In the genomic region with DNA sequence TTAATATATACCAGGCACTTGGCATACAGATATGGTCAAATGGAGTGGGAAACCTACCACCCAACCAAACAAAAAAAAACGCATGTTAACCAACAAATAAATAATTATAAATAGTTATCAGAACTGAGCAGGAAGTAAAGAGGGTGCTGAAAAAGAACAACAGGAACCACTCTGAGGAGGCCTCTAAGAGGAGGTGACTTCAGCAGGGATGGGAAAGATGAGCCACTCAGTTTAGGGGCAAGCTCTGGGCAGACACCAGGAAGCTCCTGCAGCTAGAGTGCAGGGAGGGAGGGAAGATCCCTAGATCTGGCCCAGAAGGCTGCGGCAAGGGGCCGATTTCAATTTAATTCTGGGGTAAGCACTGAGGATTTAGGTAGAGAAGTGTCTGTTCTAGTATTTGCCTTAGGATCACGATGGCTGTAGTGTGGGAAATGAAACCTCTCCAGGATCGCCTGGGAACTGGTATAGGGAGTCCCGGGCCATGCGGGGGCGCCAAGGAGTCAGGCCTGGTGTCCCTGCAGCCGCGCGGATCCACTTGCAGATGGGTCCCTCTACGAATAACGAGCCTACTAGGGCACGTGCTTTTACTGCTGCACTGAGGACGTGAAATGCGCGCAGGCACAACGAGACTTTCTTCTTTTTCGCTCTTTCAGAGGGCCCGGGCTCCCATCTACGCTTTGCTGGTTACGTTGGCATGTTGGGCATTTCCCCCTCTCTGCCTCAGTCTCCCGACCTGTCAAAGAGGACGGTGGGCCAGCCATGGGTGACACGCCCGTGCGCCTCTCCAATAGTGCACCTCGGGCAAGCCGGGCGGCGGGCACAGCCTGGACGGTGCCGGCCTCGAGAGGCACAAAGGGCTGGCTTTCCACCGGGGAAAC, we compare ENCODE assay signal across 8 cellular contexts. TPM values are rescaled to one million over a fixed set of nuclear protein-coding genes. Genes with fewer than 3 reads are reported as not detected.
DNase-seq lines count a peak whose midpoint lies in the region; ATAC-seq lines count a peak whose summit lies in the region.

No MANE protein-coding gene starts in this region.

- in situ Hi-C loops in Caki2 (cut with HindIII; ENCODE audit: low pct_unique_long_range_greater_than_20kb, low sequenced_read_pairs) = no loop called here

- peak overlapping the region; percentile 64 for H3K4me3 ChIP-seq in endocrine pancreas (ENCODE audit: control insufficient read depth, insufficient read depth, low read length)

- H3K4me3 Mint-ChIP-seq in memory B cell = peak overlapping the region; percentile 87

- no peaks in the 10 kb centered on the region for H3K4me1 ChIP-seq in endocrine pancreas (ENCODE audit: control insufficient read depth, insufficient read depth, low read length)

- H3K9me3 Mint-ChIP-seq in memory B cell = no peaks in the 10 kb centered on the region

- H3K36me3 Mint-ChIP-seq in memory B cell = peaks cover 1% of the 10 kb centered on the region

- no peaks in the 10 kb centered on the region for H3K36me3 ChIP-seq in endocrine pancreas (ENCODE audit: control insufficient read depth, insufficient read depth, low read length)

- H3K27me3 Mint-ChIP-seq in memory B cell = no peaks in the 10 kb centered on the region

- peak overlapping the region; percentile 36 for H3K27ac Mint-ChIP-seq in memory B cell

- H3K9ac ChIP-seq in endocrine pancreas (ENCODE audit: control insufficient read depth, insufficient read depth, low read length) = peak overlapping the region; percentile 84

- H3K4me1 Mint-ChIP-seq in memory B cell = peaks cover 39% of the 10 kb centered on the region

- no peaks in the 10 kb centered on the region for H3K27me3 ChIP-seq in endocrine pancreas (ENCODE audit: control insufficient read depth, insufficient read depth, low read length)

- H3K9me3 ChIP-seq in endocrine pancreas (ENCODE audit: control insufficient read depth, low read length) = no peaks in the 10 kb centered on the region

- ATAC-seq in HG03460 (IDR thresholded peaks at IDR 0.05; ENCODE audit: unreplicated experiment) = peak; percentile 24
- peak; percentile 23 for ATAC-seq in memory B cell (ENCODE audit: low read depth)
- ATAC-seq in HG03378 (IDR thresholded peaks at IDR 0.05; ENCODE audit: unreplicated experiment) = no peak

- DNase-seq in Caki2 (ENCODE audit: low read depth) (peak; percentile 78), NOMO-1 treated with DMSO at 0.1 percent for 48 hours (lab: John Stamatoyannopoulos, UW; ENCODE audit: unreplicated experiment) (peak; percentile 89), memory B cell (ENCODE audit: low spot score in 2 of 2) (peak; percentile 51 to 56)
- DNase-seq in activated CD8-positive, alpha-beta memory T cell treated with anti-CD3 and anti-CD28 coated beads, Interleukin-2, amount 50 U/mL, for 1 hour (ENCODE audit: extremely low read depth) = peak; percentile 47
- peak; percentile 37 to 62 (median 46) for DNase-seq in stimulated activated CD4-positive, alpha-beta T cell treated with anti-CD3 and anti-CD28 coated beads, TNF-alpha, amount 100 ng/mL, for 48 hours (ENCODE audit: low read depth in 3 of 3)

RNA-seq across cellular contexts. Expression of gene LIMD1, which starts 1.5 kb away (rescaled TPM):
- total RNA-seq in Caki2 (2014; rRNA removed; shearing (Covaris generic); ENCODE audit: low replicate concordance) = 11.6 and 16.4 TPM in 2 replicates
